1 cellular context compared by ENCODE assay signal in the genomic region with DNA sequence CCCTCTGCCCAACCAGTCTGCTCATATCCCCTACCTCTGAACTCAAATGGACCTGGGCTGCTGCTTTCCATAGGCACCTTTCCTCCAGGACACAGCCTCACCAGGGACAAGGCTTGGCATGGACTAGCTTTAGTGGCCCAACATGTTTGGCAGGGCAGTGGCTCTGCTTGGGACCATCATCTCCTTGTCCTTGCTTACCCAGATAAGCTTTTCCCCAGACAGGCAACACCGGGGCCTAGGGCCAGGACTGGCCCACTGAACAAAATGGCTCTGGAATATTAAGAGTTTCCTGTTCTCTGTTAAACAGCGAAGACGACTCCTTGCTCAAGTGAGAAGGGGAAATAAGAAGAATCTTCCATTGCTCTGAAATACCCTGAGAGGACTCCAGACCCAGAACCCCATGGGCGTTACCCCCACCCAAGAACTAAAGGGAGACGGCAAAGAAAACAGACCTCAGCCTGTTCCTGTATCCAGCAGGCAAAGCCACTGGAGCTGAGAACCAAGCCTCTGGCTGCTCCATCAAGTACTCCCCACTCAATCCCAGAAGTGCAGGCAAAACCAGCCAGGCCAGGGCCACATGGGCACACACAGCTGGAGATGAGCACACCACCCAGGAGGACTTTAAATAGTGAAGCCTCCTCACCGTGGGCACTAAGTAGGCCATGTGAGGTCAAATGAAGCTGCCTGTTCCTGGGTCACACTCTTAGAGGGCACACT.
TF ChIP-seq lines count a peak whose summit lies in the region.

No MANE protein-coding gene starts in this region.

TF ChIP-seq in GM23338, 12 proteins besides CTCF, POLR2A, EP300 and RAD21:
- TF ChIP-seq STAT1 (IDR thresholded peaks at IDR 0.05; ENCODE audit: unreplicated experiment) (no peak), EZH2phosphoT487 (IDR thresholded peaks at IDR 0.05; ENCODE audit: unreplicated experiment) (no peak), NANOG (IDR thresholded peaks at IDR 0.05; ENCODE audit: borderline replicate concordance) (no peak), EZH2 (IDR thresholded peaks at IDR 0.05; ENCODE audit: low read depth, unreplicated experiment) (no peak), POLR2AphosphoS5 (IDR thresholded peaks at IDR 0.05; ENCODE audit: low read depth) (no peak), JUNB (IDR thresholded peaks at IDR 0.05; ENCODE audit: unreplicated experiment) (no peak), ZNF331 (CRISPR knock-in tag; IDR thresholded peaks at IDR 0.05; ENCODE audit: low read depth) (no peak), ZNF114 (CRISPR knock-in tag; IDR thresholded peaks at IDR 0.05) (no peak)
- TF ChIP-seq, protein P1, sequence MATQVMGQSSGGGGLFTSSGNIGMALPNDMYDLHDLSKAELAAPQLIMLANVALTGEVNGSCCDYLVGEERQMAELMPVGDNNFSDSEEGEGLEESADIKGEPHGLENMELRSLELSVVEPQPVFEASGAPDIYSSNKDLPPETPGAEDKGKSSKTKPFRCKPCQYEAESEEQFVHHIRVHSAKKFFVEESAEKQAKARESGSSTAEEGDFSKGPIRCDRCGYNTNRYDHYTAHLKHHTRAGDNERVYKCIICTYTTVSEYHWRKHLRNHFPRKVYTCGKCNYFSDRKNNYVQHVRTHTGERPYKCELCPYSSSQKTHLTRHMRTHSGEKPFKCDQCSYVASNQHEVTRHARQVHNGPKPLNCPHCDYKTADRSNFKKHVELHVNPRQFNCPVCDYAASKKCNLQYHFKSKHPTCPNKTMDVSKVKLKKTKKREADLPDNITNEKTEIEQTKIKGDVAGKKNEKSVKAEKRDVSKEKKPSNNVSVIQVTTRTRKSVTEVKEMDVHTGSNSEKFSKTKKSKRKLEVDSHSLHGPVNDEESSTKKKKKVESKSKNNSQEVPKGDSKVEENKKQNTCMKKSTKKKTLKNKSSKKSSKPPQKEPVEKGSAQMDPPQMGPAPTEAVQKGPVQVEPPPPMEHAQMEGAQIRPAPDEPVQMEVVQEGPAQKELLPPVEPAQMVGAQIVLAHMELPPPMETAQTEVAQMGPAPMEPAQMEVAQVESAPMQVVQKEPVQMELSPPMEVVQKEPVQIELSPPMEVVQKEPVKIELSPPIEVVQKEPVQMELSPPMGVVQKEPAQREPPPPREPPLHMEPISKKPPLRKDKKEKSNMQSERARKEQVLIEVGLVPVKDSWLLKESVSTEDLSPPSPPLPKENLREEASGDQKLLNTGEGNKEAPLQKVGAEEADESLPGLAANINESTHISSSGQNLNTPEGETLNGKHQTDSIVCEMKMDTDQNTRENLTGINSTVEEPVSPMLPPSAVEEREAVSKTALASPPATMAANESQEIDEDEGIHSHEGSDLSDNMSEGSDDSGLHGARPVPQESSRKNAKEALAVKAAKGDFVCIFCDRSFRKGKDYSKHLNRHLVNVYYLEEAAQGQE (IDR thresholded peaks at IDR 0.05; ENCODE audit: unreplicated experiment), result no peak
- TF ChIP-seq, protein P2, sequence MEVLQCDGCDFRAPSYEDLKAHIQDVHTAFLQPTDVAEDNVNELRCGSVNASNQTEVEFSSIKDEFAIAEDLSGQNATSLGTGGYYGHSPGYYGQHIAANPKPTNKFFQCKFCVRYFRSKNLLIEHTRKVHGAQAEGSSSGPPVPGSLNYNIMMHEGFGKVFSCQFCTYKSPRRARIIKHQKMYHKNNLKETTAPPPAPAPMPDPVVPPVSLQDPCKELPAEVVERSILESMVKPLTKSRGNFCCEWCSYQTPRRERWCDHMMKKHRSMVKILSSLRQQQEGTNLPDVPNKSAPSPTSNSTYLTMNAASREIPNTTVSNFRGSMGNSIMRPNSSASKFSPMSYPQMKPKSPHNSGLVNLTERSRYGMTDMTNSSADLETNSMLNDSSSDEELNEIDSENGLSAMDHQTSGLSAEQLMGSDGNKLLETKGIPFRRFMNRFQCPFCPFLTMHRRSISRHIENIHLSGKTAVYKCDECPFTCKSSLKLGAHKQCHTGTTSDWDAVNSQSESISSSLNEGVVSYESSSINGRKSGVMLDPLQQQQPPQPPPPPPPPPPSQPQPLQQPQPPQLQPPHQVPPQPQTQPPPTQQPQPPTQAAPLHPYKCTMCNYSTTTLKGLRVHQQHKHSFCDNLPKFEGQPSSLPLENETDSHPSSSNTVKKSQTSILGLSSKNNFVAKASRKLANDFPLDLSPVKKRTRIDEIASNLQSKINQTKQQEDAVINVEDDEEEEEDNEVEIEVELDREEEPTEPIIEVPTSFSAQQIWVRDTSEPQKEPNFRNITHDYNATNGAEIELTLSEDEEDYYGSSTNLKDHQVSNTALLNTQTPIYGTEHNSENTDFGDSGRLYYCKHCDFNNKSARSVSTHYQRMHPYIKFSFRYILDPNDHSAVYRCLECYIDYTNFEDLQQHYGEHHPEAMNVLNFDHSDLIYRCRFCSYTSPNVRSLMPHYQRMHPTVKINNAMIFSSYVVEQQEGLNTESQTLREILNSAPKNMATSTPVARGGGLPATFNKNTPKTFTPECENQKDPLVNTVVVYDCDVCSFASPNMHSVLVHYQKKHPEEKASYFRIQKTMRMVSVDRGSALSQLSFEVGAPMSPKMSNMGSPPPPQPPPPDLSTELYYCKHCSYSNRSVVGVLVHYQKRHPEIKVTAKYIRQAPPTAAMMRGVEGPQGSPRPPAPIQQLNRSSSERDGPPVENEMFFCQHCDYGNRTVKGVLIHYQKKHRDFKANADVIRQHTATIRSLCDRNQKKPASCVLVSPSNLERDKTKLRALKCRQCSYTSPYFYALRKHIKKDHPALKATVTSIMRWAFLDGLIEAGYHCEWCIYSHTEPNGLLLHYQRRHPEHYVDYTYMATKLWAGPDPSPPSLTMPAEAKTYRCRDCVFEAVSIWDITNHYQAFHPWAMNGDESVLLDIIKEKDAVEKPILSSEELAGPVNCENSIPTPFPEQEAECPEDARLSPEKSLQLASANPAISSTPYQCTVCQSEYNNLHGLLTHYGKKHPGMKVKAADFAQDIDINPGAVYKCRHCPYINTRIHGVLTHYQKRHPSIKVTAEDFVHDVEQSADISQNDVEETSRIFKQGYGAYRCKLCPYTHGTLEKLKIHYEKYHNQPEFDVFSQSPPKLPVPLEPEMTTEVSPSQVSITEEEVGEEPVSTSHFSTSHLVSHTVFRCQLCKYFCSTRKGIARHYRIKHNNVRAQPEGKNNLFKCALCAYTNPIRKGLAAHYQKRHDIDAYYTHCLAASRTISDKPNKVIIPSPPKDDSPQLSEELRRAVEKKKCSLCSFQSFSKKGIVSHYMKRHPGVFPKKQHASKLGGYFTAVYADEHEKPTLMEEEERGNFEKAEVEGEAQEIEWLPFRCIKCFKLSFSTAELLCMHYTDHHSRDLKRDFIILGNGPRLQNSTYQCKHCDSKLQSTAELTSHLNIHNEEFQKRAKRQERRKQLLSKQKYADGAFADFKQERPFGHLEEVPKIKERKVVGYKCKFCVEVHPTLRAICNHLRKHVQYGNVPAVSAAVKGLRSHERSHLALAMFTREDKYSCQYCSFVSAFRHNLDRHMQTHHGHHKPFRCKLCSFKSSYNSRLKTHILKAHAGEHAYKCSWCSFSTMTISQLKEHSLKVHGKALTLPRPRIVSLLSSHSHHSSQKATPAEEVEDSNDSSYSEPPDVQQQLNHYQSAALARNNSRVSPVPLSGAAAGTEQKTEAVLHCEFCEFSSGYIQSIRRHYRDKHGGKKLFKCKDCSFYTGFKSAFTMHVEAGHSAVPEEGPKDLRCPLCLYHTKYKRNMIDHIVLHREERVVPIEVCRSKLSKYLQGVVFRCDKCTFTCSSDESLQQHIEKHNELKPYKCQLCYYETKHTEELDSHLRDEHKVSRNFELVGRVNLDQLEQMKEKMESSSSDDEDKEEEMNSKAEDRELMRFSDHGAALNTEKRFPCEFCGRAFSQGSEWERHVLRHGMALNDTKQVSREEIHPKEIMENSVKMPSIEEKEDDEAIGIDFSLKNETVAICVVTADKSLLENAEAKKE (CRISPR knock-in tag; IDR thresholded peaks at IDR 0.05), result no peak
- TF ChIP-seq, protein P3, sequence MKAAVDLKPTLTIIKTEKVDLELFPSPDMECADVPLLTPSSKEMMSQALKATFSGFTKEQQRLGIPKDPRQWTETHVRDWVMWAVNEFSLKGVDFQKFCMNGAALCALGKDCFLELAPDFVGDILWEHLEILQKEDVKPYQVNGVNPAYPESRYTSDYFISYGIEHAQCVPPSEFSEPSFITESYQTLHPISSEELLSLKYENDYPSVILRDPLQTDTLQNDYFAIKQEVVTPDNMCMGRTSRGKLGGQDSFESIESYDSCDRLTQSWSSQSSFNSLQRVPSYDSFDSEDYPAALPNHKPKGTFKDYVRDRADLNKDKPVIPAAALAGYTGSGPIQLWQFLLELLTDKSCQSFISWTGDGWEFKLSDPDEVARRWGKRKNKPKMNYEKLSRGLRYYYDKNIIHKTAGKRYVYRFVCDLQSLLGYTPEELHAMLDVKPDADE (IDR thresholded peaks at IDR 0.05), result no peak
TF ChIP-seq in GM23338: peak in this region for 0.
